ENCODE assay signal across 18 cellular contexts in the genomic region with DNA sequence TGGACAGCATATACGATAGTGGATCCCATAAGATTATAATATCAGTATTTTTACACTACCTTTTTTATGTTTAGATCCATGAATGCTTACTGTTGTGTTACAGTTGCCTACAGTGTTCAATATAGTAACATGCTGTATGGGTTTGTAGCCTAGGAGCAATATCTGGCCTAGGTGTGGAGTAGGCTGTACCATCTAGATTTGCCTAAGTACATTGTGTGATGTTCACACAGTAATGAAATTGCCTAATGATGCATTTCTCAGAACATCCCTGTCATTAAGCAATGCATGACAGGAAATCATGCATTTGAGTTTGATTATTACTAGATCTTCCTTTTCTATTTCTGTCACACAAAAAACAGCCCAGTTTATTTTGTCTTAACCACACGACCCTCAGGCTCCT.
"Had no signal": no experiment of that assay in that cellular context is flagged by ENCODE, and none has a peak within 500 bp of the region (broad histone marks: within the 10 kb centered on the region; RNA-seq: fewer than 3 reads in every experiment).

No MANE protein-coding gene starts in this region.

- H3K4me1 ChIP-seq: tibial nerve had no signal

- H3K27ac ChIP-seq: epithelial cell of prostate, heart right ventricle, tibial nerve, VCaP had no signal

- H3K9me3 Mint-ChIP-seq: activated CD4-positive, alpha-beta memory T cell treated with anti-CD3 and anti-CD28 coated beads for 36 hours; activated naive CD4-positive, alpha-beta T cell treated with anti-CD3 and anti-CD28 coated beads, Interleukin-2, amount 10 ng/mL, durations not matched to agents 7 days and 5 days; activated T-helper 2 cell treated with anti-CD3 and anti-CD28 coated beads, Interferon-gamma antibody, Interleukin-2, Interleukin-4, amounts not matched to agents 10 μg/mL and 5 μg/mL and 100 μg/mL, durations not matched to agents 14 hours and 24 hours and 36 hours; stimulated activated naive B cell treated with anti-CD40 and anti-IgM and Interleukin-4, amounts not matched to agents 10 μg/mL and 1 μg/mL and 100 μg/mL, for 72 hours had no signal

- H3K9me3 ChIP-seq: heart right ventricle, tibial nerve had no signal

- DNase-seq: activated CD4-positive, alpha-beta memory T cell treated with anti-CD3 and anti-CD28 coated beads for 36 hours; activated CD4-positive, alpha-beta T cell treated with anti-CD3 and anti-CD28 coated beads for 1 hour; activated CD8-positive, alpha-beta memory T cell treated with anti-CD3 and anti-CD28 coated beads, Interleukin-2, amount 50 U/mL, for 4 hours; activated naive CD4-positive, alpha-beta T cell treated with anti-CD3 and anti-CD28 coated beads, Interleukin-2, amount 10 ng/mL, durations not matched to agents 7 days and 5 days; dermis blood vessel endothelial cell; heart right ventricle; left cardiac atrium; naive B cell; stimulated activated CD4-positive, alpha-beta T cell treated with anti-CD3 and anti-CD28 coated beads, Interleukin-2, amount 100 ng/mL, for 48 hours; stimulated activated naive B cell treated with anti-CD40 and anti-IgM and Interleukin-4, amounts not matched to agents 10 μg/mL and 1 μg/mL and 100 μg/mL, for 72 hours; substantia nigra had no signal

- H3K4me3 Mint-ChIP-seq: activated CD4-positive, alpha-beta memory T cell treated with anti-CD3 and anti-CD28 coated beads for 36 hours; activated naive CD4-positive, alpha-beta T cell treated with anti-CD3 and anti-CD28 coated beads, Interleukin-2, amount 10 ng/mL, durations not matched to agents 7 days and 5 days; naive B cell; stimulated activated naive B cell treated with anti-CD40 and anti-IgM and Interleukin-4, amounts not matched to agents 10 μg/mL and 1 μg/mL and 100 μg/mL, for 72 hours had no signal

- H3K27ac Mint-ChIP-seq: activated CD4-positive, alpha-beta memory T cell treated with anti-CD3 and anti-CD28 coated beads for 36 hours; activated naive CD4-positive, alpha-beta T cell treated with anti-CD3 and anti-CD28 coated beads, Interleukin-2, amount 10 ng/mL, durations not matched to agents 7 days and 5 days; activated T-helper 2 cell treated with anti-CD3 and anti-CD28 coated beads, Interferon-gamma antibody, Interleukin-2, Interleukin-4, amounts not matched to agents 10 μg/mL and 5 μg/mL and 100 μg/mL, durations not matched to agents 14 hours and 24 hours and 36 hours; naive B cell; stimulated activated naive B cell treated with anti-CD40 and anti-IgM and Interleukin-4, amounts not matched to agents 10 μg/mL and 1 μg/mL and 100 μg/mL, for 72 hours had no signal

- H3K27me3 Mint-ChIP-seq: activated CD4-positive, alpha-beta memory T cell treated with anti-CD3 and anti-CD28 coated beads for 36 hours; activated naive CD4-positive, alpha-beta T cell treated with anti-CD3 and anti-CD28 coated beads, Interleukin-2, amount 10 ng/mL, durations not matched to agents 7 days and 5 days; naive B cell; stimulated activated naive B cell treated with anti-CD40 and anti-IgM and Interleukin-4, amounts not matched to agents 10 μg/mL and 1 μg/mL and 100 μg/mL, for 72 hours had no signal

- FAIRE-seq: astrocyte, bronchial epithelial cell, frontal cortex had no signal

- H3K27me3 ChIP-seq: heart right ventricle, tibial nerve had no signal

- H3K4me3 ChIP-seq: heart right ventricle, tibial nerve had no signal

- ATAC-seq: heart right ventricle; left cardiac atrium; stimulated activated naive B cell treated with anti-CD40 and anti-IgM and Interleukin-4, amounts not matched to agents 10 μg/mL and 1 μg/mL and 100 μg/mL, for 72 hours had no signal
